ENCODE assay signal across 9 cellular contexts in genomic region chr5:178861627-178862026, GRCh38. TPM values are rescaled to one million over a fixed set of nuclear protein-coding genes. Genes with fewer than 3 reads are reported as not detected.
DNase-seq lines count a peak whose midpoint lies in the region; ATAC-seq and FAIRE-seq lines count a peak whose summit lies in the region.
"Had no signal": no experiment of that assay in that cellular context is flagged by ENCODE, and none has a peak within 500 bp of the region (broad histone marks: within the 10 kb centered on the region; RNA-seq: fewer than 3 reads in every experiment).

No MANE protein-coding gene starts in this region.

- no peaks in the 10 kb centered on the region for H3K9me3 ChIP-seq in subcutaneous abdominal adipose tissue (ENCODE audit: control insufficient read depth in 5 of 5, low read length in 5 of 5)

- no peaks in the 10 kb centered on the region for H3K27me3 Mint-ChIP-seq in activated naive CD4-positive, alpha-beta T cell treated with anti-CD3 and anti-CD28 coated beads, Interleukin-2, amount 50 U/mL, for 24 hours
- H3K27me3 Mint-ChIP-seq in activated T-helper 1 cell treated with anti-CD3 and anti-CD28 coated beads, Interleukin-12 subunit alpha, Interleukin-12 subunit beta, Interleukin-2, Interleukin-4 antibody, amounts not matched to agents 30 ng/mL and 10 ng/mL and 1 ng/mL, durations not matched to agents 14 hours and 24 hours and 36 hours (ENCODE audit: insufficient read depth), result no peaks in the 10 kb centered on the region
- peaks cover 0 to 5% (median 2%) of the 10 kb centered on the region in 3 donors for H3K27me3 Mint-ChIP-seq in immature natural killer cell (ENCODE audit: low read depth in 3 of 3)

- no peak for DNase-seq in activated naive CD4-positive, alpha-beta T cell treated with anti-CD3 and anti-CD28 coated beads, Interleukin-2, amount 50 U/mL, for 16 hours
- no peak for DNase-seq in activated T-helper 1 cell treated with anti-CD3 and anti-CD28 coated beads, Interleukin-12 subunit alpha, Interleukin-12 subunit beta, Interleukin-2, Interleukin-4 antibody, amounts not matched to agents 30 ng/mL and 10 ng/mL and 1 ng/mL, durations not matched to agents 14 hours and 24 hours and 36 hours (ENCODE audit: low spot score)
- DNase-seq in immature natural killer cell (no peak), HTR-8/SVneo (ENCODE audit: insufficient read length, low spot score) (no peak)
- DNase-seq: foreskin fibroblast had no signal

- H3K4me1 ChIP-seq in subcutaneous abdominal adipose tissue (ENCODE audit: control insufficient read depth in 5 of 5, insufficient read depth in 5 of 5, low read length in 5 of 5), result peaks cover 2 to 22% (median 14%) of the 10 kb centered on the region in 5 donors

- peak overlapping the region; percentile 79 for H3K4me3 Mint-ChIP-seq in activated naive CD4-positive, alpha-beta T cell treated with anti-CD3 and anti-CD28 coated beads, Interleukin-2, amount 50 U/mL, for 24 hours
- H3K4me3 Mint-ChIP-seq in activated T-helper 1 cell treated with anti-CD3 and anti-CD28 coated beads, Interleukin-12 subunit alpha, Interleukin-12 subunit beta, Interleukin-2, Interleukin-4 antibody, amounts not matched to agents 30 ng/mL and 10 ng/mL and 1 ng/mL, durations not matched to agents 14 hours and 24 hours and 36 hours, result peak overlapping the region; percentile 81
- peak overlapping the region; percentile 78 to 85 (median 83) for H3K4me3 Mint-ChIP-seq in immature natural killer cell

- no peaks in the 10 kb centered on the region for H3K27me3 ChIP-seq in subcutaneous abdominal adipose tissue (ENCODE audit: control insufficient read depth in 5 of 5, insufficient read depth in 4 of 5, low read length in 5 of 5)

- peaks cover 30% of the 10 kb centered on the region for H3K36me3 Mint-ChIP-seq in activated naive CD4-positive, alpha-beta T cell treated with anti-CD3 and anti-CD28 coated beads, Interleukin-2, amount 50 U/mL, for 24 hours
- peaks cover 38% of the 10 kb centered on the region for H3K36me3 Mint-ChIP-seq in activated T-helper 1 cell treated with anti-CD3 and anti-CD28 coated beads, Interleukin-12 subunit alpha, Interleukin-12 subunit beta, Interleukin-2, Interleukin-4 antibody, amounts not matched to agents 30 ng/mL and 10 ng/mL and 1 ng/mL, durations not matched to agents 14 hours and 24 hours and 36 hours (ENCODE audit: low read depth)
- H3K36me3 Mint-ChIP-seq in immature natural killer cell, result peaks cover 10 to 20% (median 15%) of the 10 kb centered on the region in 3 donors

- H3K4me1 Mint-ChIP-seq in activated naive CD4-positive, alpha-beta T cell treated with anti-CD3 and anti-CD28 coated beads, Interleukin-2, amount 50 U/mL, for 24 hours, result peaks cover 24% of the 10 kb centered on the region
- peaks cover 25% of the 10 kb centered on the region for H3K4me1 Mint-ChIP-seq in activated T-helper 1 cell treated with anti-CD3 and anti-CD28 coated beads, Interleukin-12 subunit alpha, Interleukin-12 subunit beta, Interleukin-2, Interleukin-4 antibody, amounts not matched to agents 30 ng/mL and 10 ng/mL and 1 ng/mL, durations not matched to agents 14 hours and 24 hours and 36 hours (ENCODE audit: low read depth)
- H3K4me1 Mint-ChIP-seq in immature natural killer cell, result peaks cover 27 to 33% of the 10 kb centered on the region in 2 donors

- H3K36me3 ChIP-seq in subcutaneous abdominal adipose tissue (ENCODE audit: control insufficient read depth in 5 of 5, insufficient read depth in 5 of 5, low read length in 5 of 5), result peaks cover 12 to 25% (median 15%) of the 10 kb centered on the region in 5 donors

- intact Hi-C loops in activated T-helper 1 cell treated with anti-CD3 and anti-CD28 coated beads, Interleukin-12 subunit alpha, Interleukin-12 subunit beta, Interleukin-2, Interleukin-4 antibody, amounts not matched to agents 30 ng/mL and 10 ng/mL and 1 ng/mL, durations not matched to agents 14 hours and 24 hours and 36 hours (cut with micrococcal nuclease), result loop anchor here (5.0 kb wide), 1 partner anchor 1631 kb away; the partner anchor contains the start of gene CNOT6

- H3K9ac ChIP-seq in subcutaneous abdominal adipose tissue (ENCODE audit: low read length in 5 of 5), result peak overlapping the region in 3 of 5 donors; percentile 34 to 47 (median 35)

- no peak for FAIRE-seq in HTR-8/SVneo (lab: Jason Lieb, UNC)

- H3K9me3 Mint-ChIP-seq in activated naive CD4-positive, alpha-beta T cell treated with anti-CD3 and anti-CD28 coated beads, Interleukin-2, amount 50 U/mL, for 24 hours, result no peaks in the 10 kb centered on the region
- H3K9me3 Mint-ChIP-seq in activated T-helper 1 cell treated with anti-CD3 and anti-CD28 coated beads, Interleukin-12 subunit alpha, Interleukin-12 subunit beta, Interleukin-2, Interleukin-4 antibody, amounts not matched to agents 30 ng/mL and 10 ng/mL and 1 ng/mL, durations not matched to agents 14 hours and 24 hours and 36 hours, result peaks cover 18% of the 10 kb centered on the region
- H3K9me3 Mint-ChIP-seq in immature natural killer cell, result no peaks in the 10 kb centered on the region

- peak overlapping the region in 3 of 5 donors; percentile 11 to 50 (median 30) for H3K4me3 ChIP-seq in subcutaneous abdominal adipose tissue (ENCODE audit: low read depth in 1 of 5, low read length in 5 of 5)

- H3K27ac ChIP-seq in subcutaneous abdominal adipose tissue (ENCODE audit: low read depth, low read length), result no peak overlapping the region

- peak overlapping the region; percentile 8 for H3K27ac Mint-ChIP-seq in activated naive CD4-positive, alpha-beta T cell treated with anti-CD3 and anti-CD28 coated beads, Interleukin-2, amount 50 U/mL, for 24 hours
- H3K27ac Mint-ChIP-seq in activated T-helper 1 cell treated with anti-CD3 and anti-CD28 coated beads, Interleukin-12 subunit alpha, Interleukin-12 subunit beta, Interleukin-2, Interleukin-4 antibody, amounts not matched to agents 30 ng/mL and 10 ng/mL and 1 ng/mL, durations not matched to agents 14 hours and 24 hours and 36 hours, result peak overlapping the region; percentile 68
- H3K27ac Mint-ChIP-seq in immature natural killer cell, result peak overlapping the region in 5 of 6 donors; percentile 1 to 85 (median 69)

- ATAC-seq in HG03432 (IDR thresholded peaks at IDR 0.05; ENCODE audit: unreplicated experiment) (no peak), GM18907 (IDR thresholded peaks at IDR 0.05; ENCODE audit: unreplicated experiment) (no peak)

RNA-seq across cellular contexts. Expression of gene ZNF354B, which starts 1.9 kb away (rescaled TPM):
- total RNA-seq in activated T-helper 1 cell treated with anti-CD3 and anti-CD28 coated beads, Interleukin-12 subunit alpha, Interleukin-12 subunit beta, Interleukin-2, Interleukin-4 antibody, amounts not matched to agents 30 ng/mL and 10 ng/mL and 1 ng/mL, durations not matched to agents 14 hours and 24 hours and 36 hours, result 15.2 and 15.3 TPM in 2 replicates
- polyA plus RNA-seq in immature natural killer cell, result 1 to 10 TPM; 2.2 to 5.1 (median 2.7) TPM

RNA-seq across cellular contexts. Expression of gene ZFP2, which starts 34.1 kb away (rescaled TPM):
- 0.07 and 0.41 TPM in 2 replicates for total RNA-seq in activated T-helper 1 cell treated with anti-CD3 and anti-CD28 coated beads, Interleukin-12 subunit alpha, Interleukin-12 subunit beta, Interleukin-2, Interleukin-4 antibody, amounts not matched to agents 30 ng/mL and 10 ng/mL and 1 ng/mL, durations not matched to agents 14 hours and 24 hours and 36 hours
- under 1 TPM in 1 of 3 donors, not detected in 2; 0.43 TPM for polyA plus RNA-seq in immature natural killer cell

Comparison
In these comparisons a context has a peak if more than half of its experiments do, and no peak if none do; other contexts are left out.
1. H3K27ac Mint-ChIP-seq: peak in every context shown above with its lines; median percentile 69 in immature natural killer cell; 68 in activated T-helper 1 cell treated with anti-CD3 and anti-CD28 coated beads, Interleukin-12 subunit alpha, Interleukin-12 subunit beta, Interleukin-2, Interleukin-4 antibody, amounts not matched to agents 30 ng/mL and 10 ng/mL and 1 ng/mL, durations not matched to agents 14 hours and 24 hours and 36 hours; 8 in activated naive CD4-positive, alpha-beta T cell treated with anti-CD3 and anti-CD28 coated beads, Interleukin-2, amount 50 U/mL, for 24 hours.